ENCODE assay signal across 32 cellular contexts in the genomic region with DNA sequence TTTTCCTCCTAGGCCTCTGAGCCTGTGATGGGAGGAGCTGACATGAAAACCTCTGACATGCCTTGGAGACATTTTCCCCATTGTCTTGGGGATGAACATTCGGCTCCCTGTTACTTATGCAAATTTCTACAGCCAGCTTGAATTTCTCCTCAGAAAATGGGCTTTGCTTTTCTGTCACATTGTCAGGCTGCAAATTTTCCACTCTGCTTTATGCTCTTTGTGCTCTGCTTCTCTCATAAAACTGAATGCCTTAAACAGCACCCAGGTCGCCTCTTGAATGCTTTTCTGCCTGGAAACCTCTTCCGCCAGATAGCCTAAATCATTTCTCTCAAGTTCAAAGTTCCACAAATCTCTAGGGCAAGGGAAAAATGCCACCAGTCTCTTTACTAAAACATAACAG.
"Had no signal": no experiment of that assay in that cellular context is flagged by ENCODE, and none has a peak within 500 bp of the region (broad histone marks: within the 10 kb centered on the region; RNA-seq: fewer than 3 reads in every experiment).

No MANE protein-coding gene starts in this region.

- H3K4me1 ChIP-seq: adrenal gland, ascending aorta, breast epithelium had no signal

- H3K36me3 ChIP-seq: adrenal gland, ascending aorta, brain microvascular endothelial cell, breast epithelium, cardiac muscle cell had no signal

- ATAC-seq: activated naive CD4-positive, alpha-beta T cell treated with anti-CD3 and anti-CD28 coated beads, Interleukin-2, amount 50 U/mL, for 72 hours; activated naive CD8-positive, alpha-beta T cell treated with anti-CD3 and anti-CD28 coated beads, Interleukin-2, amount 50 U/mL, for 24 hours; activated T-cell treated with anti-CD3 and anti-CD28 coated beads, Interleukin-2, amount 50 U/mL, for 4 hours; activated T-cell treated with anti-CD3 and anti-CD28 coated beads, Interleukin-2, amount 50 U/mL, for 72 hours; activated T-helper 17 cell treated with anti-CD3 and anti-CD28 coated beads, Interleukin-2, amount 50 U/mL, for 72 hours; body of pancreas had no signal

- H3K27me3 ChIP-seq: adrenal gland, ascending aorta, body of pancreas, brain microvascular endothelial cell, breast epithelium, cardiac muscle cell had no signal

- FAIRE-seq: astrocyte, bronchial epithelial cell had no signal

- DNase-seq: activated effector memory CD4-positive, alpha-beta T cell treated with Interleukin-2 at 50 U/mL for 16 hours; activated gamma-delta T cell; activated gamma-delta T cell treated with Interleukin-2 at 50 U/mL for 16 hours; activated naive CD4-positive, alpha-beta T cell; activated naive CD4-positive, alpha-beta T cell treated with anti-CD3 and anti-CD28 coated beads, Interleukin-2, amount 10 ng/mL, durations not matched to agents 7 days and 5 days; activated naive CD4-positive, alpha-beta T cell treated with anti-CD3 and anti-CD28 coated beads, Interleukin-2, amount 50 U/mL, for 16 hours; activated naive CD4-positive, alpha-beta T cell treated with Interleukin-2 at 50 U/mL for 16 hours; activated naive CD8-positive, alpha-beta T cell treated with anti-CD3 and anti-CD28 coated beads for 36 hours; activated naive CD8-positive, alpha-beta T cell treated with anti-CD3 and anti-CD28 coated beads, Interleukin-2, amount 10 ng/mL, durations not matched to agents 7 days and 5 days; activated naive CD8-positive, alpha-beta T cell treated with anti-CD3 and anti-CD28 coated beads, Interleukin-2, amount 50 U/mL, for 24 hours; activated T-cell treated with anti-CD3 and anti-CD28 coated beads for 4 hours; activated T-cell treated with anti-CD3 and anti-CD28 coated beads, Interleukin-2, amount 50 U/mL, for 1 hour; activated T-cell treated with anti-CD3 and anti-CD28 coated beads, Interleukin-2, amount 50 U/mL, for 24 hours; activated T-cell treated with anti-CD3 and anti-CD28 coated beads, Interleukin-2, amount 50 U/mL, for 4 hours; activated T-cell treated with anti-CD3 and anti-CD28 coated beads, Interleukin-2, amount 50 U/mL, for 72 hours; adrenal gland; amniotic stem cell; amygdala; anterior cingulate cortex; aorta; body of pancreas; brain microvascular endothelial cell; caudate nucleus; central memory CD4-positive, alpha-beta T cell; cerebellar nuclear complex had no signal

- H3K9me3 ChIP-seq: adrenal gland, ascending aorta, body of pancreas, breast epithelium had no signal

- H3K27ac ChIP-seq: adrenal gland, ascending aorta, body of pancreas, brain microvascular endothelial cell, breast epithelium, cardiac muscle cell had no signal

- H3K4me3 ChIP-seq: adrenal gland, ascending aorta, body of pancreas, breast epithelium, cardiac muscle cell had no signal
